In genomic region chr1:88973520-88974137, GRCh38 we compare ENCODE assay signal across 7 cellular contexts. TPM values are rescaled to one million over a fixed set of nuclear protein-coding genes. Genes with fewer than 3 reads are reported as not detected.
A peak's percentile ranks its signal among the peaks of the same experiment; 100 is the strongest.
DNase-seq lines count a peak whose midpoint lies in the region; ATAC-seq and TF ChIP-seq lines count a peak whose summit lies in the region.

No MANE protein-coding gene starts in this region.

- TF ChIP-seq EP300 in SK-N-SH (IDR thresholded peaks at IDR 0.05; ENCODE audit: borderline replicate concordance in 1 of 2, low read depth in 1 of 2, low read length in 1 of 2) = no peak

- H4K20me1 ChIP-seq in DOHH2 (ENCODE audit: control insufficient read depth, insufficient read depth, low read depth, low read length) (peaks cover 4% of the 10 kb centered on the region; the same call in 1 of the 2 replicates), H9 (ENCODE audit: control insufficient read depth, insufficient read depth, insufficient read length) (no peaks in the 10 kb centered on the region), SK-N-SH (ENCODE audit: insufficient read depth) (peaks cover 14% of the 10 kb centered on the region; the same call in 1 of the 2 replicates)

- H3K27me3 ChIP-seq in DOHH2 (ENCODE audit: control insufficient read depth, low read length) (no peaks in the 10 kb centered on the region), H9 (ENCODE audit: insufficient read depth, low read length) (no peaks in the 10 kb centered on the region), SK-N-SH (ENCODE audit: insufficient read depth) (no peaks in the 10 kb centered on the region)

- peak; percentile 28 for ATAC-seq in stimulated activated effector memory CD8-positive, alpha-beta T cell treated with anti-CD3 and anti-CD28 coated beads, Interleukin-12 subunit alpha, Interleukin-12 subunit beta, amount 100 ng/mL, for 72 hours
- no peak for ATAC-seq in HG03469 (IDR thresholded peaks at IDR 0.05; ENCODE audit: unreplicated experiment)

- H3K9me3 ChIP-seq in DOHH2 (ENCODE audit: control insufficient read depth, insufficient read depth, low read length) (no peaks in the 10 kb centered on the region), H9 (ENCODE audit: control insufficient read depth, low read depth, low read length) (no peaks in the 10 kb centered on the region), SK-N-SH (no peaks in the 10 kb centered on the region)

- H3K36me3 ChIP-seq in DOHH2 (ENCODE audit: control insufficient read depth, low read length) (peaks cover 5% of the 10 kb centered on the region; the same call in 1 of the 2 replicates), SK-N-SH (replicated peaks in 1 of 2; ENCODE audit: control insufficient read depth in 1 of 2, insufficient read depth in 2 of 2, low read length in 1 of 2) (peaks cover 3 to 25% of the 10 kb centered on the region in 2 experiments)

- no peak overlapping the region for H2BK120ac ChIP-seq in H9 (ENCODE audit: low read depth, low read length, poor library complexity, severe bottlenecking)

- H3K27me3 Mint-ChIP-seq in H9 (ENCODE audit: low read depth) = no peaks in the 10 kb centered on the region

- no peak overlapping the region for H4K5ac ChIP-seq in H9 (ENCODE audit: insufficient read length, low read depth, low read length)

- H2BK12ac ChIP-seq in H9 (ENCODE audit: insufficient read length, low read depth, low read length) = no peak overlapping the region

- POLR2A ChIA-PET in SK-N-SH (lab: Yijun Ruan, JAX) = no interaction called here

- no peak overlapping the region for H3K4me3 Mint-ChIP-seq in H9
- H3K4me3 Mint-ChIP-seq in stimulated activated effector memory CD8-positive, alpha-beta T cell treated with anti-CD3 and anti-CD28 coated beads, Interleukin-12 subunit alpha, Interleukin-12 subunit beta, amount 100 ng/mL, for 72 hours = no peak overlapping the region

- H4K8ac ChIP-seq in H9 (replicated peaks; ENCODE audit: insufficient read length, low read depth, low read length) = no peak overlapping the region

- peak; percentile 77 for TF ChIP-seq CTCF in DOHH2 (IDR thresholded peaks at IDR 0.05; ENCODE audit: low read depth, low read length, poor library complexity, severe bottlenecking)
- peak; percentile 78 for TF ChIP-seq CTCF in H9 (conservative IDR thresholded peaks at IDR 0.05)
- TF ChIP-seq CTCF in SK-N-SH (IDR thresholded peaks at IDR 0.05) = peak; percentile 73
- peak; percentile 62 for TF ChIP-seq CTCF in fibroblast of villous mesenchyme (IDR thresholded peaks at IDR 0.05; ENCODE audit: insufficient read depth, low read depth, low read length)

- no peak overlapping the region; a peak in 1 of 7 replicates for H3K27ac Mint-ChIP-seq in H9
- no peak overlapping the region for H3K27ac Mint-ChIP-seq in stimulated activated effector memory CD8-positive, alpha-beta T cell treated with anti-CD3 and anti-CD28 coated beads, Interleukin-12 subunit alpha, Interleukin-12 subunit beta, amount 100 ng/mL, for 72 hours

- H2AFZ ChIP-seq in H9 (ENCODE audit: low read length) = no peak overlapping the region
- no peak overlapping the region for H2AFZ ChIP-seq in SK-N-SH (ENCODE audit: low read depth)

- WGBS in H9 (ENCODE audit: extremely low coverage, insufficient read length, low lambda C conversion rate) = no CpG with 5 or more reads among the region's 2 CpGs
- 41% methylated on average over 2 of the region's 2 CpGs for WGBS in SK-N-SH (ENCODE audit: low lambda C conversion rate)

- no peak overlapping the region for H3K56ac ChIP-seq in H9 (ENCODE audit: insufficient read length, low read depth, low read length)

- H3K27ac ChIP-seq in DOHH2 (ENCODE audit: low read depth, low read length) = no peak overlapping the region
- H3K27ac ChIP-seq in H9 (ENCODE audit: insufficient read length, low read depth, low read length) = no peak overlapping the region
- no peak overlapping the region for H3K27ac ChIP-seq in SK-N-SH (ENCODE audit: low read depth in 2 of 2, low read length in 1 of 2)

- no peak overlapping the region for H2BK20ac ChIP-seq in H9 (ENCODE audit: low read depth, low read length, poor library complexity, severe bottlenecking)

- H2BK15ac ChIP-seq in H9 (ENCODE audit: low read depth, low read length) = no peak overlapping the region

- H3F3A ChIP-seq in DOHH2 (ENCODE audit: control insufficient read depth, insufficient read depth) = no peaks in the 10 kb centered on the region; the same call in 1 of the 2 replicates
- no peaks in the 10 kb centered on the region for H3F3A ChIP-seq in SK-N-SH (replicated peaks; ENCODE audit: insufficient read depth)

- H3K4me1 ChIP-seq in DOHH2 (ENCODE audit: control insufficient read depth, low read length) (peaks cover 10% of the 10 kb centered on the region), H9 (ENCODE audit: insufficient read depth, low read length) (no peaks in the 10 kb centered on the region), SK-N-SH (ENCODE audit: control insufficient read depth in 1 of 2, insufficient read depth in 2 of 2, low read depth in 1 of 2, low read length in 1 of 2) (no peaks in the 10 kb centered on the region; a peak in 1 of 4 replicates)

- TF ChIP-seq RAD21 in SK-N-SH (IDR thresholded peaks at IDR 0.05; ENCODE audit: low read length) = peak; percentile 59

- no peak overlapping the region for H2BK5ac ChIP-seq in H9 (ENCODE audit: insufficient read length, low read length)

- H3K9me2 ChIP-seq in DOHH2 (replicated peaks; ENCODE audit: control insufficient read depth, low read length) (no peaks in the 10 kb centered on the region), SK-N-SH (no peaks in the 10 kb centered on the region)

- CTCF ChIA-PET in SK-N-SH (lab: Yijun Ruan, JAX) = interaction anchor here (0.6 to 5.3 kb wide), 27 partner anchors 9 to 687 kb away, joined by 3 to 44 read pairs (median 4); no protein-coding TSS in a partner anchor

- no peaks in the 10 kb centered on the region for H3K79me1 ChIP-seq in H9 (ENCODE audit: insufficient read depth, low read depth, low read length, poor library complexity, severe bottlenecking)

- H3K14ac ChIP-seq in H9 (ENCODE audit: insufficient read depth, low read length) = no peak overlapping the region

- H3K4ac ChIP-seq in H9 (ENCODE audit: low read depth, low read length) = no peak overlapping the region

- no peak overlapping the region for H2AK5ac ChIP-seq in H9 (ENCODE audit: insufficient read length, low read length)

- H3K23ac ChIP-seq in H9 (ENCODE audit: insufficient read length, low read depth, low read length) = no peak overlapping the region

- DNase-seq in H9 (no peak), SK-N-SH (no peak), fibroblast of villous mesenchyme (ENCODE audit: low read depth) (peak; percentile 58), NCI-H187 (lab: John Stamatoyannopoulos, UW) (no peak)
- no peak for DNase-seq in stimulated activated effector memory CD8-positive, alpha-beta T cell treated with anti-CD3 and anti-CD28 coated beads, Interleukin-12 subunit alpha, Interleukin-12 subunit beta, amount 100 ng/mL, for 72 hours (ENCODE audit: low spot score in 2 of 2)

- no peaks in the 10 kb centered on the region for H3K23me2 ChIP-seq in H9 (ENCODE audit: insufficient read length, low read depth, low read length, poor library complexity, severe bottlenecking)

- H4K91ac ChIP-seq in H9 (ENCODE audit: insufficient read length, low read depth, low read length) = no peak overlapping the region

- H3T11ph ChIP-seq in H9 (ENCODE audit: low read length) = no peak overlapping the region

- no peak overlapping the region for H3K9ac ChIP-seq in H9 (ENCODE audit: extremely low read depth, insufficient read length, low read length)
- H3K9ac ChIP-seq in SK-N-SH = no peak overlapping the region

- H3K18ac ChIP-seq in H9 (ENCODE audit: insufficient read length, low read depth, low read length) = no peak overlapping the region

- H3K36me3 Mint-ChIP-seq in H9 (ENCODE audit: insufficient read depth in 1 of 3, low read depth in 3 of 3) = peaks cover 12 to 21% (median 21%) of the 10 kb centered on the region in 3 experiments
- H3K36me3 Mint-ChIP-seq in stimulated activated effector memory CD8-positive, alpha-beta T cell treated with anti-CD3 and anti-CD28 coated beads, Interleukin-12 subunit alpha, Interleukin-12 subunit beta, amount 100 ng/mL, for 72 hours = peaks cover 44% of the 10 kb centered on the region

- H3K9me3 Mint-ChIP-seq in H9 = peaks cover 5 to 7% of the 10 kb centered on the region in 2 experiments; a peak in 4 of 5 replicates
- no peaks in the 10 kb centered on the region for H3K9me3 Mint-ChIP-seq in stimulated activated effector memory CD8-positive, alpha-beta T cell treated with anti-CD3 and anti-CD28 coated beads, Interleukin-12 subunit alpha, Interleukin-12 subunit beta, amount 100 ng/mL, for 72 hours

- H3K4me3 ChIP-seq in DOHH2 (ENCODE audit: low read length) = no peak overlapping the region
- H3K4me3 ChIP-seq in SK-N-SH (ENCODE audit: low read depth in 2 of 2, low read length in 1 of 2) = no peak overlapping the region
- no peak overlapping the region for H3K4me3 ChIP-seq in fibroblast of villous mesenchyme (ENCODE audit: low read depth, low read length)

- H3K4me2 ChIP-seq in DOHH2 (ENCODE audit: low read length) (no peak overlapping the region), H9 (ENCODE audit: insufficient read depth, insufficient read length, low read length) (no peak overlapping the region), SK-N-SH (no peak overlapping the region)

- no peaks in the 10 kb centered on the region for H3K4me1 Mint-ChIP-seq in H9
- peaks cover 38% of the 10 kb centered on the region for H3K4me1 Mint-ChIP-seq in stimulated activated effector memory CD8-positive, alpha-beta T cell treated with anti-CD3 and anti-CD28 coated beads, Interleukin-12 subunit alpha, Interleukin-12 subunit beta, amount 100 ng/mL, for 72 hours

- H3K79me2 ChIP-seq in DOHH2 (ENCODE audit: control insufficient read depth, low read length) (peaks cover 15% of the 10 kb centered on the region), H9 (ENCODE audit: insufficient read depth, low read length) (0 out of 2 replicates have a peak, but pooled peaks cover 2% of the 10 kb centered on the region), SK-N-SH (ENCODE audit: insufficient read depth) (peaks cover 30% of the 10 kb centered on the region)

RNA-seq across cellular contexts. Expression of gene KYAT3, which starts 18.8 kb away (rescaled TPM):
- total RNA-seq in H9 (2021) (53.3 and 56.1 TPM in 2 replicates), fibroblast of villous mesenchyme (42.8 and 45.3 TPM in 2 replicates)
- polyA plus RNA-seq in SK-N-SH (2012; rRNA removed) = 20.8 and 24.4 TPM in 2 replicates
- 30.2 and 40.0 TPM in 2 replicates for polyA plus RNA-seq in SK-N-SH (2012; cell fraction: cytosol; rRNA removed)
- polyA plus RNA-seq in SK-N-SH (2012; cell fraction: nucleus; rRNA removed) = 12.9 and 26.6 TPM in 2 replicates

RNA-seq across cellular contexts. Expression of gene RBMXL1, which starts 18.8 kb away (rescaled TPM):
- total RNA-seq in H9 (2021) (35.3 and 35.4 TPM in 2 replicates), fibroblast of villous mesenchyme (10.3 and 15.1 TPM in 2 replicates)
- polyA plus RNA-seq in SK-N-SH (2012; rRNA removed) = 3.3 and 3.6 TPM in 2 replicates
- polyA plus RNA-seq in SK-N-SH (2012; cell fraction: cytosol; rRNA removed) = 4.3 and 4.8 TPM in 2 replicates
- 2.9 and 4.3 TPM in 2 replicates for polyA plus RNA-seq in SK-N-SH (2012; cell fraction: nucleus; rRNA removed)

RNA-seq across cellular contexts. Expression of gene GBP3, which starts 49.0 kb away (rescaled TPM):
- total RNA-seq in H9 (2021) = not detected in 2 replicates
- 8.5 and 13.7 TPM in 2 replicates for polyA plus RNA-seq in SK-N-SH (2012; rRNA removed)
- 10.7 and 11.7 TPM in 2 replicates for polyA plus RNA-seq in SK-N-SH (2012; cell fraction: cytosol; rRNA removed)
- 10.6 and 18.9 TPM in 2 replicates for polyA plus RNA-seq in SK-N-SH (2012; cell fraction: nucleus; rRNA removed)
- 24.8 and 41.0 TPM in 2 replicates for total RNA-seq in fibroblast of villous mesenchyme

Comparison
In these comparisons a context has a peak if more than half of its experiments do, and no peak if none do; other contexts are left out.
1. RNA of gene GBP3, which starts 49.0 kb away (total RNA-seq): 24.8 to 41.0 TPM in fibroblast of villous mesenchyme; not detected in H9; every median in the first group is over 10 times any median in the second.
2. Peak in every context shown above with its lines, with median percentiles within 50 percentile points of each other: CTCF ChIP-seq.